ENCODE assay signal across 8 cellular contexts in the genomic region with DNA sequence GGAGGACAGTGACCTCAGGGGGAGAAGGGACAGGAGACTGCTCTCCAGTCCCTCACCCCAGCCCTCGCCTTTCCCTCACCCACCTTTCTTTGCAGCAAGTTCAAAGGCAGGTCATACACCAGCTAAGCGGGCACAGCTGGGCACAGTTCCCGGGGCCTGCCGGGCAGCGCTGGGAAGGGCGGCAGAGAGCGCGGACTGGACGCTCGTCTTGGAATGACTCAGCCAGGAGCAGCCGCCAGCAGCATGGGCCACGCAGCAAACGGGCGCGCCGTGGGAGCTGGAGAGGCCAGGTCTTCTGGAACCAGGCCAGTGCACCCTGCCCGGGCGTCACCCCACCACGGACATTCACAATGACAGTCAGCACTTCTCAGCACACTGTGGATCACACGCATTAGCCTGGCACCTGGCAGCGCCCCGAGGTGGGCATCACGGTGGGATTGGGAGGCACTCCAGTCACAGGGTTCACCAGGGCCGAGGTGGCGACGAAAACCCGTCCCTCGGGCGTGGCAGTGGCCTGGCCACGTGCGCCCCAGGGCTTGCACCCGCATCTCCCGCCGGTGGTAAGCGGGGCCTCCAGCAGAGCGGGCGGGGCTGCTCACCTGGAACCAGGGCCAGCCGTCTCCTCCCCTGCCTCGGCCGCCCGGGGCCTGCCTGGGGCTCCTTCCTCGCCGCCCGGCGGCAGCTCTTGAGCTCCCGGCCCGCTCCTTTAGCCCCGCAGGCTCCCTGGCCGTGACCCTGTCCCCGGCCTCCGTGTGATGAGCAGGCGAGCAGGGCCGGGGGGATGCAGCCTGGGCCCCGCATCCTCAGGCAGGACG. TPM values are rescaled to one million over a fixed set of nuclear protein-coding genes. Genes with fewer than 3 reads are reported as not detected.
DNase-seq lines count a peak whose midpoint lies in the region; ATAC-seq and TF ChIP-seq lines count a peak whose summit lies in the region.

No MANE protein-coding gene starts in this region.

- no peak overlapping the region for H3K4me3 Mint-ChIP-seq in activated CD4-positive, alpha-beta memory T cell treated with anti-CD3 and anti-CD28 coated beads for 36 hours
- H3K4me3 Mint-ChIP-seq in osteocyte (ENCODE audit: unreplicated experiment) = peak overlapping the region; percentile 35

- POLR2A ChIA-PET in activated CD4-positive, alpha-beta memory T cell treated with anti-CD3 and anti-CD28 coated beads for 36 hours (lab: Charles Lee) = no interaction called here

- H3K27me3 Mint-ChIP-seq in activated CD4-positive, alpha-beta memory T cell treated with anti-CD3 and anti-CD28 coated beads for 36 hours = peaks cover 18% of the 10 kb centered on the region
- peaks cover 45% of the 10 kb centered on the region for H3K27me3 Mint-ChIP-seq in osteocyte (ENCODE audit: unreplicated experiment)

- no peaks in the 10 kb centered on the region for H3K9me3 Mint-ChIP-seq in activated CD4-positive, alpha-beta memory T cell treated with anti-CD3 and anti-CD28 coated beads for 36 hours
- H3K9me3 Mint-ChIP-seq in osteocyte (ENCODE audit: unreplicated experiment) = no peaks in the 10 kb centered on the region

- ATAC-seq in GM18511 (IDR thresholded peaks at IDR 0.05; ENCODE audit: unreplicated experiment) = peak; percentile 27
- peak; percentile 11 for ATAC-seq in HG03432 (IDR thresholded peaks at IDR 0.05; ENCODE audit: unreplicated experiment)
- ATAC-seq in Right ventricle myocardium superior (ENCODE audit: poor library complexity) = peak; percentile 86

- in situ Hi-C loops in ACHN (cut with HindIII; ENCODE audit: low pct_ligation_motif_present, low pct_unique_long_range_greater_than_20kb, low sequenced_read_pairs) = no loop called here

- no peaks in the 10 kb centered on the region for H3K36me3 Mint-ChIP-seq in activated CD4-positive, alpha-beta memory T cell treated with anti-CD3 and anti-CD28 coated beads for 36 hours
- H3K36me3 Mint-ChIP-seq in osteocyte (ENCODE audit: unreplicated experiment) = no peaks in the 10 kb centered on the region

- H3K27ac Mint-ChIP-seq in activated CD4-positive, alpha-beta memory T cell treated with anti-CD3 and anti-CD28 coated beads for 36 hours = no peak overlapping the region
- no peak overlapping the region for H3K27ac Mint-ChIP-seq in osteocyte (ENCODE audit: unreplicated experiment)

- H3K4me1 Mint-ChIP-seq in activated CD4-positive, alpha-beta memory T cell treated with anti-CD3 and anti-CD28 coated beads for 36 hours (ENCODE audit: low read depth) = peaks cover 5% of the 10 kb centered on the region
- H3K4me1 Mint-ChIP-seq in osteocyte (ENCODE audit: unreplicated experiment) = peaks cover 8% of the 10 kb centered on the region

- no peak for TF ChIP-seq CTCF in osteocyte (IDR thresholded peaks at IDR 0.05)

- DNase-seq in ACHN (peak; percentile 88), Right ventricle myocardium superior (peak; percentile 89), osteocyte (ENCODE audit: extremely low spot score, unreplicated experiment) (peak; percentile 84), SHP77 (lab: John Stamatoyannopoulos, UW) (no peak), DMS114 treated with DMSO at 0.1 percent for 48 hours (lab: John Stamatoyannopoulos, UW; ENCODE audit: unreplicated experiment) (no peak)
- DNase-seq in activated CD4-positive, alpha-beta memory T cell treated with anti-CD3 and anti-CD28 coated beads for 36 hours = peak; percentile 21

- CTCF ChIA-PET in activated CD4-positive, alpha-beta memory T cell treated with anti-CD3 and anti-CD28 coated beads for 36 hours (lab: Charles Lee) = interaction anchor here (0.6 to 6.0 kb wide), 59 partner anchors 9 to 1315 kb away, joined by 3 to 126 read pairs (median 4); partner anchors contain the start of genes ARHGAP22 and ERCC6

- intact Hi-C loops in activated CD4-positive, alpha-beta memory T cell treated with anti-CD3 and anti-CD28 coated beads for 36 hours (cut with micrococcal nuclease) = loop anchor here (1.0 to 5.0 kb wide), 4 partner anchors 47 to 752 kb away; partner anchors contain the start of gene MAPK8
- intact Hi-C loops in Right ventricle myocardium superior (cut with DNase I) = loop anchor here (2.0 to 10.0 kb wide), 3 partner anchors 51 to 291 kb away; partner anchors contain the start of gene ARHGAP22

RNA-seq across cellular contexts. Expression of gene WDFY4, which starts 29.0 kb away (rescaled TPM):
- not detected for total RNA-seq in activated CD4-positive, alpha-beta memory T cell treated with anti-CD3 and anti-CD28 coated beads for 36 hours
- total RNA-seq in Right ventricle myocardium superior (1.1 TPM), osteocyte (not detected in 2 replicates)

RNA-seq across cellular contexts. Expression of gene ARHGAP22, which starts 50.8 kb away (rescaled TPM):
- not detected for total RNA-seq in activated CD4-positive, alpha-beta memory T cell treated with anti-CD3 and anti-CD28 coated beads for 36 hours
- total RNA-seq in Right ventricle myocardium superior (5.2 TPM), osteocyte (0.64 and 1.1 TPM in 2 replicates)

Comparison
In these comparisons a context has a peak if more than half of its experiments do, and no peak if none do; other contexts are left out.
1. DNase-seq: peak in ACHN (single experiment), activated CD4-positive, alpha-beta memory T cell treated with anti-CD3 and anti-CD28 coated beads for 36 hours (single experiment), Right ventricle myocardium superior (single experiment) and osteocyte (single experiment); none in SHP77 (0 of 2) and DMS114 treated with DMSO at 0.1 percent for 48 hours (single experiment).
2. ATAC-seq: peak in every context shown above with its lines; median percentile 86 in Right ventricle myocardium superior; 27 in GM18511; 11 in HG03432.